In genomic region chr20:1953616-1954015, GRCh38 we compare ENCODE assay signal across 20 cellular contexts. TPM values are rescaled to one million over a fixed set of nuclear protein-coding genes. Genes with fewer than 3 reads are reported as not detected.
DNase-seq lines count a peak whose midpoint lies in the region; ATAC-seq, FAIRE-seq and TF ChIP-seq lines count a peak whose summit lies in the region.
"Had no signal": no experiment of that assay in that cellular context is flagged by ENCODE, and none has a peak within 500 bp of the region (broad histone marks: within the 10 kb centered on the region; RNA-seq: fewer than 3 reads in every experiment).

No MANE protein-coding gene starts in this region.

- no peaks in the 10 kb centered on the region for H3K79me2 ChIP-seq in GM12878 (ENCODE audit: control insufficient read depth, insufficient read depth, low read length)

- H3K9me3 Mint-ChIP-seq in IgD-negative memory B cell, result peaks cover 0 to 2% (median 0%) of the 10 kb centered on the region in 3 donors
- H3K9me3 Mint-ChIP-seq: CD4-positive, alpha-beta T cell had no signal

- H3K36me3 ChIP-seq in GM12878 (ENCODE audit: control insufficient read depth in 2 of 2, insufficient read depth in 2 of 2, low read length in 1 of 2) (no peaks in the 10 kb centered on the region), spleen (no peaks in the 10 kb centered on the region)

- H3K9ac ChIP-seq in GM12878 (ENCODE audit: control insufficient read depth, insufficient read depth, low read length), result no peak overlapping the region

- no peak for TF ChIP-seq RAD21 in GM12878 (IDR thresholded peaks at IDR 0.05; ENCODE audit: insufficient read depth, low read depth, low read length)

- in situ Hi-C loops in GM12878 (cut with MboI), result no loop called here

- peak; percentile 49 for DNase-seq in NK-92 treated with Interleukin-12 subunit alpha and Interleukin-12 subunit beta, amount 100 ng/mL, for 24 hours (lab: John Stamatoyannopoulos, UW)
- DNase-seq in NK-92 (lab: John Stamatoyannopoulos, UW; ENCODE audit: unreplicated experiment), result no peak
- DNase-seq in GM12878 (ENCODE audit: low read depth, low spot score), result no peak
- DNase-seq in spleen, result no peak
- no peak for DNase-seq in SHP77 (lab: John Stamatoyannopoulos, UW)
- DNase-seq in iPS-NIHi11 (ENCODE audit: low spot score), result no peak
- DNase-seq: Calu3; CD4-positive, alpha-beta T cell; DMS79 treated with DMSO at 0.1 percent for 48 hours; GDM1; KBM-7; NCI-H146; NCI-H2107; SW 1271 had no signal

- SMC1A ChIA-PET in GM12878 (lab: Charles Lee; ENCODE audit: uncharacterized antibody, unreplicated experiment), result interaction anchor here (0.7 to 3.6 kb wide), 2 partner anchors 12 to 152 kb away, joined by 3 to 16 read pairs; no protein-coding TSS in a partner anchor

- FAIRE-seq in GM12878 (lab: Jason Lieb, UNC), result peak; percentile 68
- FAIRE-seq: RCC 7860 had no signal

- BruUV-seq in GM12878 (replicated peaks; lab: Mats Ljungman, UMichigan), result no TSS peak

- ATAC-seq in GM12878 (peak; percentile 19; the same call in 2 of the 3 replicates), HG03280 (IDR thresholded peaks at IDR 0.05; ENCODE audit: unreplicated experiment) (no peak)
- ATAC-seq: HCT116 had no signal

- WGBS in GM12878 (ENCODE audit: insufficient coverage, insufficient replicate concordance, low lambda C conversion rate, missing lambda C conversion rate), result 18% methylated on average over 5 of the region's 5 CpGs
- WGBS in spleen, 5 donors, result 61 to 75% (median 65%) methylated on average over 5 of the region's 5 CpGs

- H3K27ac ChIP-seq in GM12878 (ENCODE audit: control insufficient read depth, insufficient read depth) (no peak overlapping the region), spleen (peak overlapping the region in 7 of 8 donors; percentile 43 to 87 (median 81))

- no peak for TF ChIP-seq EP300 in GM12878 (IDR thresholded peaks at IDR 0.05; ENCODE audit: borderline replicate concordance in 1 of 2, control insufficient read depth in 1 of 2, low read depth in 2 of 2, low read length in 2 of 2)

- H3K9me3 ChIP-seq in GM12878 (replicated peaks; ENCODE audit: control insufficient read depth, insufficient read depth, low read length) (no peaks in the 10 kb centered on the region), spleen (no peaks in the 10 kb centered on the region)

- H3K4me1 ChIP-seq in GM12878 (ENCODE audit: control insufficient read depth, insufficient read depth, low read length) (peaks cover 18% of the 10 kb centered on the region), spleen (peaks cover 0 to 75% (median 45%) of the 10 kb centered on the region in 6 donors)

- RAD21 ChIA-PET in GM12878 (lab: Charles Lee; ENCODE audit: unreplicated experiment), result interaction anchor here (1.0 to 1.6 kb wide), 2 partner anchors 57 to 151 kb away, joined by 3 to 7 read pairs; no protein-coding TSS in a partner anchor

- peak overlapping the region; percentile 97 to 99 (median 98) for H3K27ac Mint-ChIP-seq in IgD-negative memory B cell
- H3K27ac Mint-ChIP-seq: CD4-positive, alpha-beta T cell had no signal

- H3K27me3 Mint-ChIP-seq in IgD-negative memory B cell, result no peaks in the 10 kb centered on the region

- peak overlapping the region; percentile 46 for H2AFZ ChIP-seq in GM12878 (ENCODE audit: control insufficient read depth, low read depth, low read length)

- H3K4me3 Mint-ChIP-seq in IgD-negative memory B cell, result peak overlapping the region; percentile 87 to 96 (median 90)
- H3K4me3 Mint-ChIP-seq: CD4-positive, alpha-beta T cell had no signal

- no peak for TF ChIP-seq POLR2A in GM12878 (IDR thresholded peaks at IDR 0.05; ENCODE audit: low read depth, low read length)
- TF ChIP-seq POLR2A in spleen (IDR thresholded peaks at IDR 0.05), result no peak

- peaks cover 2% of the 10 kb centered on the region for H3K36me3 Mint-ChIP-seq in IgD-negative memory B cell

- peak overlapping the region; percentile 44; the same call in 1 of the 2 replicates for H3K4me2 ChIP-seq in GM12878 (ENCODE audit: control insufficient read depth, insufficient read depth)

- peaks cover 23 to 27% (median 25%) of the 10 kb centered on the region in 3 donors for H3K4me1 Mint-ChIP-seq in IgD-negative memory B cell

- CTCF ChIA-PET in GM12878 (lab: Yijun Ruan, JAX), result interaction anchor here (0.6 to 2.2 kb wide), 5 partner anchors 10 to 250 kb away, joined by 3 to 7 read pairs (median 4); no protein-coding TSS in a partner anchor

- H3K27me3 ChIP-seq in GM12878 (replicated peaks in 1 of 2; ENCODE audit: control insufficient read depth in 2 of 2, insufficient read depth in 2 of 2, low read length in 1 of 2) (no peaks in the 10 kb centered on the region), spleen (replicated peaks in 1 of 7) (no peaks in the 10 kb centered on the region)

- no peak overlapping the region for H3K4me3 ChIP-seq in GM12878
- peak overlapping the region in 1 of 8 donors; percentile 24 for H3K4me3 ChIP-seq in spleen

- intact Hi-C loops in GM12878 (cut with micrococcal nuclease; ENCODE audit: unreplicated experiment) (loop anchor here (5.0 kb wide), 1 partner anchor 151 kb away; no protein-coding TSS in a partner anchor), spleen (cut with DNase I; ENCODE audit: low total_unique reads) (no loop called here)

- no peaks in the 10 kb centered on the region for H4K20me1 ChIP-seq in GM12878 (ENCODE audit: control insufficient read depth, insufficient read depth)

- TF ChIP-seq CTCF in GM12878 (IDR thresholded peaks at IDR 0.05 in 2 of 3, conservative IDR thresholded peaks at IDR 0.05 in 1 of 3; ENCODE audit: control insufficient read depth in 2 of 3, extremely low read depth in 1 of 3, insufficient read depth in 1 of 3, low read depth in 3 of 3, low read length in 3 of 3), result no peak
- no peak for TF ChIP-seq CTCF in spleen (IDR thresholded peaks at IDR 0.05 in 8 of 11, conservative IDR thresholded peaks at IDR 0.05 in 3 of 11)

- POLR2A ChIA-PET in GM12878 (lab: Charles Lee), result no interaction called here

RNA-seq across cellular contexts. Expression of gene PDYN, which starts 40.2 kb away (rescaled TPM):
- polyA plus RNA-seq in IgD-negative memory B cell (not detected), GM12878 (2011; rRNA removed) (not detected in 2 replicates), GM12878 (2014; fragmentation: Illumina TruSeq; extraction: Trizol) (not detected in 2 replicates), GM12878 (2014; fragmentation: Nextera tagmentation; extraction: Ambion mirVana) (not detected), GM12878 (2014; rRNA removed) (not detected in 2 replicates), GM12878 (2016; fragmentation: Nextera tagmentation; extraction: Ambion mirVana) (not detected), spleen (not detected)
- not detected in 2 replicates for total RNA-seq in GM12878 (2013; cell fraction: nucleolus; rRNA removed)
- total RNA-seq in GM12878 (2014; rRNA removed) (not detected in 2 replicates), GM12878 (2014; rRNA removed; fragmentation: Illumina TruSeq; extraction: Trizol) (not detected in 2 replicates), GM12878 (2021) (not detected in 2 replicates), spleen (not detected)
- not detected for polyA plus RNA-seq in GM12878 (2011; ENCODE audit: low read depth)
- polyA plus RNA-seq in GM12878 (2011; cell fraction: cytosol; rRNA removed), result not detected in 2 replicates
- not detected in 2 replicates for polyA plus RNA-seq in GM12878 (2011; cell fraction: nucleus; rRNA removed)
- polyA plus RNA-seq in GM12878 (2012), result not detected in 2 replicates
- not detected in 2 replicates for polyA minus RNA-seq in GM12878 (2011; rRNA and poly(A)+ RNA removed)
- not detected in 2 replicates for polyA minus RNA-seq in GM12878 (2011; cell fraction: cytosol; rRNA and poly(A)+ RNA removed)
- not detected in 2 replicates for polyA minus RNA-seq in GM12878 (2011; cell fraction: nucleus; rRNA and poly(A)+ RNA removed)
- total RNA-seq: A172; Calu3; CD4-positive, alpha-beta T cell; M059J had no signal

RNA-seq across cellular contexts. Expression of gene SIRPA, which starts 58.4 kb away (rescaled TPM):
- polyA plus RNA-seq in IgD-negative memory B cell (0.26 TPM), GM12878 (2011; rRNA removed) (2.6 and 4.6 TPM in 2 replicates), GM12878 (2014; fragmentation: Illumina TruSeq; extraction: Trizol) (7.8 and 13.2 TPM in 2 replicates), GM12878 (2014; fragmentation: Nextera tagmentation; extraction: Ambion mirVana) (1 to 10 TPM; 1.7 to 2.7 TPM), GM12878 (2014; rRNA removed) (9.3 and 10.4 TPM in 2 replicates), GM12878 (2016; fragmentation: Nextera tagmentation; extraction: Ambion mirVana) (1 to 10 TPM; 3.6 to 3.7 TPM), spleen (10 to 100 TPM in 2 of 3 donors, 1 to 10 TPM in 1; 9.8 to 15.9 (median 10.7) TPM)
- total RNA-seq in GM12878 (2013; cell fraction: nucleolus; rRNA removed), result 10.5 and 11.5 TPM in 2 replicates
- total RNA-seq in GM12878 (2014; rRNA removed) (5.9 and 7.2 TPM in 2 replicates), GM12878 (2014; rRNA removed; fragmentation: Illumina TruSeq; extraction: Trizol) (4.7 and 5.3 TPM in 2 replicates), GM12878 (2021) (13.1 and 13.3 TPM in 2 replicates), spleen (100 to 1,000 TPM in 1 of 7 donors, 10 to 100 TPM in 6; 28.9 to 104 (median 48.0) TPM)
- 1.6 TPM for polyA plus RNA-seq in GM12878 (2011; ENCODE audit: low read depth)
- 5.6 and 6.2 TPM in 2 replicates for polyA plus RNA-seq in GM12878 (2011; cell fraction: cytosol; rRNA removed)
- polyA plus RNA-seq in GM12878 (2011; cell fraction: nucleus; rRNA removed), result 12.7 and 13.6 TPM in 2 replicates
- polyA plus RNA-seq in GM12878 (2012), result 3.6 and 5.1 TPM in 2 replicates
- 3.5 and 3.7 TPM in 2 replicates for polyA minus RNA-seq in GM12878 (2011; rRNA and poly(A)+ RNA removed)
- polyA minus RNA-seq in GM12878 (2011; cell fraction: cytosol; rRNA and poly(A)+ RNA removed), result 1.1 and 2.6 TPM in 2 replicates
- polyA minus RNA-seq in GM12878 (2011; cell fraction: nucleus; rRNA and poly(A)+ RNA removed), result 1.7 and 2.3 TPM in 2 replicates
